In genomic region chr14:49953196-49953595, GRCh38 we compare ENCODE assay signal across 19 cellular contexts.
"Had no signal": no experiment of that assay in that cellular context is flagged by ENCODE, and none has a peak within 500 bp of the region (broad histone marks: within the 10 kb centered on the region; RNA-seq: fewer than 3 reads in every experiment).

No MANE protein-coding gene starts in this region.

- H3K36me3 Mint-ChIP-seq: natural killer cell had no signal

- FAIRE-seq: astrocyte had no signal

- H3K9me3 Mint-ChIP-seq: natural killer cell had no signal

- H3K4me3 Mint-ChIP-seq: activated naive CD4-positive, alpha-beta T cell treated with anti-CD3 and anti-CD28 coated beads, Interleukin-2, amount 10 ng/mL, durations not matched to agents 7 days and 5 days; natural killer cell had no signal

- ATAC-seq: heart right ventricle, left lobe of liver, natural killer cell had no signal

- H3K9me3 ChIP-seq: heart right ventricle, mucosa of descending colon, upper lobe of left lung had no signal

- H3K36me3 ChIP-seq: heart right ventricle, upper lobe of left lung had no signal

- H3K4me3 ChIP-seq: dorsolateral prefrontal cortex, heart right ventricle, mucosa of descending colon, upper lobe of left lung had no signal

- DNase-seq: activated CD4-positive, alpha-beta T cell treated with anti-CD3 and anti-CD28 coated beads, Interleukin-2, amount 50 U/mL, for 4 hours; activated CD4-positive, CD25-positive, alpha-beta regulatory T cell treated with anti-CD3 and anti-CD28 coated beads, Interleukin-2, amount 50 U/mL, for 72 hours; activated naive CD4-positive, alpha-beta T cell treated with anti-CD3 and anti-CD28 coated beads, Interleukin-2, amount 10 ng/mL, durations not matched to agents 7 days and 5 days; activated T-cell treated with anti-CD3 and anti-CD28 coated beads for 4 hours; dorsolateral prefrontal cortex; foreskin melanocyte; heart right ventricle; mucosa of descending colon; natural killer cell; occipital lobe; stimulated activated CD4-positive, alpha-beta T cell treated with anti-CD3 and anti-CD28 coated beads, Interleukin-15, amount 100 ng/mL, for 24 hours; stimulated activated CD4-positive, alpha-beta T cell treated with anti-CD3 and anti-CD28 coated beads, Interleukin-4, amount 100 ng/mL, for 24 hours; stimulated activated naive CD4-positive, alpha-beta T cell treated with Interleukin-2 at 50 U/mL for 16 hours; substantia nigra; T-helper 1 cell; T1000; upper lobe of left lung had no signal

- H3K27me3 ChIP-seq: dorsolateral prefrontal cortex, heart right ventricle, upper lobe of left lung had no signal

- H3K27ac Mint-ChIP-seq: activated naive CD4-positive, alpha-beta T cell treated with anti-CD3 and anti-CD28 coated beads, Interleukin-2, amount 10 ng/mL, durations not matched to agents 7 days and 5 days had no signal

- H3K27me3 Mint-ChIP-seq: activated naive CD4-positive, alpha-beta T cell treated with anti-CD3 and anti-CD28 coated beads, Interleukin-2, amount 10 ng/mL, durations not matched to agents 7 days and 5 days had no signal

- H3K27ac ChIP-seq: dorsolateral prefrontal cortex, heart right ventricle had no signal
